Comparison of ENCODE assay signal across 27 cellular contexts in the genomic region with DNA sequence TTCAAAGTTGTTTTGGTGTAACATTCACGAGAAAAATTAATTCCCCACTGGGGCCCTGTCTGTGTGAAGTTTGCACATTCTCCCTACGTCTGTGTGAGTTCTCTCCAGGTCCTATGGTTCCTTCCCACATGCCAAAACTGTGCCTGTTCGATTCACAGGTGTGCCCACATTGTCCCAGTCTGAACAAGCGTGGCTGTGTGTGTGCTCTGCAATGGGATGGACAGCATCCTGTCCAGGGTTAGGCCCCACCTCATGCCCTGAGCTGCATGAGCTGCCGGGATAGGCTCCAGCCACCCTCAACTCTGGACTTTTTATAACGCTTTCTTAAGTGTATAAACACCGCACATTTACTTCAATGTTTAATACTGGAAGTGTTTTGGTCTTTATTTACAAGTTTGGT. TPM values are rescaled to one million over a fixed set of nuclear protein-coding genes. Genes with fewer than 3 reads are reported as not detected.
DNase-seq lines count a peak whose midpoint lies in the region; ATAC-seq, FAIRE-seq and TF ChIP-seq lines count a peak whose summit lies in the region.
"Had no signal": no experiment of that assay in that cellular context is flagged by ENCODE, and none has a peak within 500 bp of the region (broad histone marks: within the 10 kb centered on the region; RNA-seq: fewer than 3 reads in every experiment).

No MANE protein-coding gene starts in this region.

- H3K9me3 ChIP-seq in HEK293 (ENCODE audit: control insufficient read depth, insufficient read depth, low read depth, low read length) (no peaks in the 10 kb centered on the region), aorta (ENCODE audit: control insufficient read depth, low read length) (no peaks in the 10 kb centered on the region)
- H3K9me3 ChIP-seq: BE2C, BLaER1 had no signal

- no peaks in the 10 kb centered on the region for H3K27me3 ChIP-seq in aorta (ENCODE audit: control insufficient read depth in 1 of 2, insufficient read depth in 2 of 2, low read length in 1 of 2)
- H3K27me3 ChIP-seq: BE2C, BLaER1 had no signal

- POLR2A ChIA-PET in HEK293 (lab: Yijun Ruan, JAX) = no interaction called here

- peaks cover 4 to 22% of the 10 kb centered on the region in 2 experiments for H3K36me3 ChIP-seq in HEK293 (ENCODE audit: control insufficient read depth in 2 of 2, insufficient read depth in 1 of 2, low read length in 2 of 2)
- peaks cover 2 to 5% of the 10 kb centered on the region in 2 donors for H3K36me3 ChIP-seq in aorta (ENCODE audit: control insufficient read depth in 1 of 2, insufficient read depth in 2 of 2, low read length in 1 of 2)
- H3K36me3 ChIP-seq: BE2C had no signal

- H3K27ac ChIP-seq in HEK293 (ENCODE audit: extremely low read depth, low read depth, low read length) (no peak overlapping the region), aorta (ENCODE audit: low read depth in 1 of 2, low read length in 2 of 2) (no peak overlapping the region)
- H3K27ac ChIP-seq: BLaER1 had no signal

- H3K27ac Mint-ChIP-seq in nephron progenitor cell = peak overlapping the region; percentile 37
- H3K27ac Mint-ChIP-seq: CD14-positive monocyte; CD4-positive, alpha-beta memory T cell; CD4-positive, CD25-positive, alpha-beta regulatory T cell; CD8-positive, alpha-beta memory T cell had no signal

- H3K4me3 Mint-ChIP-seq in nephron progenitor cell = no peak overlapping the region
- H3K4me3 Mint-ChIP-seq: CD14-positive monocyte; CD4-positive, alpha-beta memory T cell; CD4-positive, CD25-positive, alpha-beta regulatory T cell; CD8-positive, alpha-beta memory T cell had no signal

- H3K27me3 Mint-ChIP-seq in nephron progenitor cell (ENCODE audit: low read depth, poor library complexity) = no peaks in the 10 kb centered on the region
- H3K27me3 Mint-ChIP-seq: CD4-positive, alpha-beta memory T cell; CD4-positive, CD25-positive, alpha-beta regulatory T cell; CD8-positive, alpha-beta memory T cell had no signal

- intact Hi-C loops in aorta (cut with DNase I) = no loop called here

- H3K4me1 Mint-ChIP-seq in nephron progenitor cell = peaks cover 8% of the 10 kb centered on the region

- CTCF ChIA-PET in HEK293 (lab: Yijun Ruan, JAX) = no interaction called here

- TF ChIP-seq CTCF in HEK293 (tag by site-specific recombination; IDR thresholded peaks at IDR 0.05) (no peak), nephron progenitor cell (IDR thresholded peaks at IDR 0.05) (no peak)

- no peaks in the 10 kb centered on the region for H3K9me3 Mint-ChIP-seq in nephron progenitor cell
- H3K9me3 Mint-ChIP-seq: CD14-positive monocyte; CD4-positive, alpha-beta memory T cell; CD4-positive, CD25-positive, alpha-beta regulatory T cell; CD8-positive, alpha-beta memory T cell had no signal

- DNase-seq in HTR-8/SVneo (ENCODE audit: insufficient read length, low spot score) (no peak), nephron progenitor cell (no peak), aorta (no peak)
- DNase-seq: 8988T; ACHN; BE2C; C1 segment of cervical spinal cord; CD4-positive, alpha-beta memory T cell; CD4-positive, CD25-positive, alpha-beta regulatory T cell; CD8-positive, alpha-beta memory T cell; COR-L47; DMS 273 treated with DMSO at 0.1 percent for 48 hours; DMS153; DMS53; DMS79; DND-41; EL; GDM1 had no signal

- H3K4me1 ChIP-seq in HEK293 (ENCODE audit: control insufficient read depth, insufficient read depth, low read length) (no peaks in the 10 kb centered on the region), aorta (ENCODE audit: control insufficient read depth in 1 of 2, insufficient read depth in 2 of 2, low read length in 2 of 2) (peaks cover 1 to 9% of the 10 kb centered on the region in 2 donors)
- H3K4me1 ChIP-seq: BE2C, BLaER1 had no signal

- ATAC-seq in GM18520 (IDR thresholded peaks at IDR 0.05; ENCODE audit: unreplicated experiment) (no peak), HG02852 (IDR thresholded peaks at IDR 0.05; ENCODE audit: unreplicated experiment) (no peak), aorta (ENCODE audit: low FRiP score) (no peak)
- ATAC-seq: GM12878 had no signal

- H3K4me3 ChIP-seq in HEK293 (ENCODE audit: low read depth, low read length) = no peak overlapping the region
- H3K4me3 ChIP-seq in aorta (ENCODE audit: low read length in 2 of 2) = no peak overlapping the region
- H3K4me3 ChIP-seq: BLaER1, GM12878 had no signal

- WGBS in aorta, 2 donors = 92% methylated on average over 7 of the region's 7 CpGs

- H3K36me3 Mint-ChIP-seq in nephron progenitor cell (ENCODE audit: low read depth) = peaks cover 53% of the 10 kb centered on the region

- FAIRE-seq in HTR-8/SVneo (lab: Jason Lieb, UNC) = peak; percentile 4
- FAIRE-seq: GM12878, GM12892, GM18507, GM19239 had no signal

TF ChIP-seq in HEK293, 187 proteins besides CTCF, POLR2A, EP300 and RAD21:
- TF ChIP-seq ZNF549 (tag by site-specific recombination; IDR thresholded peaks at IDR 0.05) (peak; percentile 52; the same call in 1 of the 2 replicates), EGR2 (tag by site-specific recombination; IDR thresholded peaks at IDR 0.05; ENCODE audit: low read depth) (no peak), ZNF274 (IDR thresholded peaks at IDR 0.05; ENCODE audit: low read length) (no peak), ZNF274 (tag by site-specific recombination; IDR thresholded peaks at IDR 0.05; ENCODE audit: borderline replicate concordance) (peak; percentile 75; the same call in 1 of the 2 replicates), ZNF202 (tag by site-specific recombination; IDR thresholded peaks at IDR 0.05; ENCODE audit: borderline replicate concordance) (no peak)
- TF ChIP-seq, protein P1, sequence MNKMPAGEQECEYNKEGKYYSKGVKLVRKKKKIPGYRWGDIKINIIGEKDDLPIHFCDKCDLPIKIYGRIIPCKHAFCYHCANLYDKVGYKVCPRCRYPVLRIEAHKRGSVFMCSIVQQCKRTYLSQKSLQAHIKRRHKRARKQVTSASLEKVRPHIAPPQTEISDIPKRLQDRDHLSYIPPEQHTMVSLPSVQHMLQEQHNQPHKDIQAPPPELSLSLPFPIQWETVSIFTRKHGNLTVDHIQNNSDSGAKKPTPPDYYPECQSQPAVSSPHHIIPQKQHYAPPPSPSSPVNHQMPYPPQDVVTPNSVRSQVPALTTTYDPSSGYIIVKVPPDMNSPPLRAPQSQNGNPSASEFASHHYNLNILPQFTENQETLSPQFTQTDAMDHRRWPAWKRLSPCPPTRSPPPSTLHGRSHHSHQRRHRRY (tag by site-specific recombination; IDR thresholded peaks at IDR 0.05) = no peak

RNA-seq across cellular contexts. Expression of a gene that starts 55.4 kb away (rescaled TPM):
- total RNA-seq in aorta = 100 to 1,000 TPM in 1 of 2 donors, 10 to 100 TPM in 1; 93.8 to 140 TPM
- polyA plus RNA-seq in aorta = 10 to 100 TPM; 25.5 to 39.7 TPM
